2 cellular contexts compared by ENCODE assay signal in genomic region chr15:72275635-72276325, GRCh38. TPM values are rescaled to one million over a fixed set of nuclear protein-coding genes. Genes with fewer than 3 reads are reported as not detected.
"Had no signal": no experiment of that assay in that cellular context is flagged by ENCODE, and none has a peak within 500 bp of the region (broad histone marks: within the 10 kb centered on the region; RNA-seq: fewer than 3 reads in every experiment).

No MANE protein-coding gene starts in this region.

RNA-seq across cellular contexts. Expression of gene CELF6, which starts 44.2 kb away (rescaled TPM):
- total RNA-seq: dermis microvascular lymphatic vessel endothelial cell, esophagus mucosa had no signal
